22 cellular contexts compared by ENCODE assay signal in genomic region chr20:24820345-24820744, GRCh38.
"Had no signal": no experiment of that assay in that cellular context is flagged by ENCODE, and none has a peak within 500 bp of the region (broad histone marks: within the 10 kb centered on the region; RNA-seq: fewer than 3 reads in every experiment).

No MANE protein-coding gene starts in this region.

- H3K9me3 ChIP-seq: esophagus muscularis mucosa, gastroesophageal sphincter, heart left ventricle, left ventricle myocardium inferior, lower lobe of right lung, mucosa of descending colon had no signal

- H3K4me3 ChIP-seq: coronary artery, dorsolateral prefrontal cortex, esophagus muscularis mucosa, gastroesophageal sphincter, heart left ventricle, hepatocyte, left ventricle myocardium inferior, lower lobe of right lung, mucosa of descending colon had no signal

- H3K27me3 ChIP-seq: dorsolateral prefrontal cortex, esophagus muscularis mucosa, foreskin keratinocyte, gastroesophageal sphincter, heart left ventricle, hepatocyte had no signal

- DNase-seq: dermis blood vessel endothelial cell; dorsolateral prefrontal cortex; effector CD4-positive, alpha-beta T cell; effector memory CD4-positive, alpha-beta T cell; foreskin keratinocyte; heart left ventricle; hypothalamus; immature natural killer cell; islet precursor cell; kidney; kidney glomerular epithelial cell; left colon; left ventricle myocardium inferior; lower lobe of right lung; mesenchymal stem cell; mucosa of descending colon; naive B cell had no signal

- ATAC-seq: foreskin keratinocyte, gastroesophageal sphincter, heart left ventricle, left colon, left lobe of liver, lower lobe of right lung, mucosa of descending colon had no signal

- H3K27ac ChIP-seq: coronary artery, dorsolateral prefrontal cortex, esophagus muscularis mucosa, foreskin keratinocyte, gastroesophageal sphincter, heart left ventricle, hepatocyte, left ventricle myocardium inferior, lower lobe of right lung had no signal

- H3K36me3 ChIP-seq: esophagus muscularis mucosa, gastroesophageal sphincter, heart left ventricle, left ventricle myocardium inferior, lower lobe of right lung had no signal

- H3K4me1 ChIP-seq: esophagus muscularis mucosa, foreskin keratinocyte, gastroesophageal sphincter, heart left ventricle, left ventricle myocardium inferior, lower lobe of right lung had no signal
